ENCODE assay signal across 1 cellular context in genomic region chr2:11580697-11581096, GRCh38.
A peak's percentile ranks its signal among the peaks of the same experiment; 100 is the strongest.
TF ChIP-seq lines count a peak whose summit lies in the region.

No MANE protein-coding gene starts in this region.

TF ChIP-seq in HepG2, 621 proteins besides CTCF, POLR2A, EP300 and RAD21:
- no peak for TF ChIP-seq ZC3H4 (CRISPR knock-in tag; IDR thresholded peaks at IDR 0.05; ENCODE audit: borderline replicate concordance)
- TF ChIP-seq AGO2 (optimal IDR thresholded peaks at IDR 0.05; ENCODE audit: low read depth, low read length), result peak; percentile 54
